In genomic region chr18:49967171-49967570, GRCh38 we compare ENCODE assay signal across 15 cellular contexts.
A peak's percentile ranks its signal among the peaks of the same experiment; 100 is the strongest.
DNase-seq lines count a peak whose midpoint lies in the region; ATAC-seq and TF ChIP-seq lines count a peak whose summit lies in the region.
"Had no signal": no experiment of that assay in that cellular context is flagged by ENCODE, and none has a peak within 500 bp of the region (broad histone marks: within the 10 kb centered on the region; RNA-seq: fewer than 3 reads in every experiment).

No MANE protein-coding gene starts in this region.

- H3K4me1 ChIP-seq in colonic mucosa (peaks cover 19% of the 10 kb centered on the region), GM23248 (ENCODE audit: insufficient read depth) (no peaks in the 10 kb centered on the region)
- H3K4me1 ChIP-seq: heart left ventricle, suprapubic skin had no signal

- H3K27me3 Mint-ChIP-seq in glutamatergic neuron (ENCODE audit: unreplicated experiment) = peaks cover 6% of the 10 kb centered on the region

- ATAC-seq in GM19438 (IDR thresholded peaks at IDR 0.05; ENCODE audit: low read depth, unreplicated experiment) (peak; percentile 60), HG03108 (IDR thresholded peaks at IDR 0.05; ENCODE audit: unreplicated experiment) (peak; percentile 85)
- ATAC-seq: activated T-cell treated with anti-CD3 and anti-CD28 coated beads, Interleukin-2, amount 50 U/mL, for 72 hours; heart left ventricle; natural killer cell treated with Interleukin-12 subunit alpha and Interleukin-12 subunit beta and Interleukin-15 and Interleukin-18, amount 100 ng/mL, for 72 hours had no signal

- H3K27ac Mint-ChIP-seq in glutamatergic neuron (ENCODE audit: unreplicated experiment) = no peak overlapping the region
- H3K27ac Mint-ChIP-seq: activated T-cell treated with anti-CD3 and anti-CD28 coated beads, Interleukin-2, amount 50 U/mL, for 72 hours; natural killer cell treated with Interleukin-12 subunit alpha and Interleukin-12 subunit beta and Interleukin-15 and Interleukin-18, amount 100 ng/mL, for 72 hours had no signal

- H3K9me3 ChIP-seq in colonic mucosa (no peaks in the 10 kb centered on the region), GM23248 (ENCODE audit: low read depth) (no peaks in the 10 kb centered on the region)
- H3K9me3 ChIP-seq: heart left ventricle, suprapubic skin had no signal

- H4K20me1 ChIP-seq in GM23248 (ENCODE audit: insufficient read depth) = no peaks in the 10 kb centered on the region

- no peak overlapping the region for H3K4me3 Mint-ChIP-seq in glutamatergic neuron (ENCODE audit: unreplicated experiment)
- H3K4me3 Mint-ChIP-seq: activated T-cell treated with anti-CD3 and anti-CD28 coated beads, Interleukin-2, amount 50 U/mL, for 72 hours; central memory CD8-positive, alpha-beta T cell; natural killer cell treated with Interleukin-12 subunit alpha and Interleukin-12 subunit beta and Interleukin-15 and Interleukin-18, amount 100 ng/mL, for 72 hours had no signal

- no peaks in the 10 kb centered on the region for H3K27me3 ChIP-seq in colonic mucosa
- H3K27me3 ChIP-seq in GM23248 (replicated peaks; ENCODE audit: insufficient read depth) = peaks cover 5% of the 10 kb centered on the region
- H3K27me3 ChIP-seq: suprapubic skin had no signal

- intact Hi-C loops in colonic mucosa (cut with DNase I) = no loop called here

- H3K79me2 ChIP-seq in GM23248 (ENCODE audit: insufficient read depth) = no peaks in the 10 kb centered on the region

- in situ Hi-C loops in GM23248 (cut with MboI) = no loop called here

- WGBS in GM23248 (ENCODE audit: low coverage in 1 of 2, low lambda C conversion rate in 2 of 2, missing lambda C conversion rate in 2 of 2), 2 experiments = 9 to 17% methylated on average over 4 of the region's 4 CpGs

- TF ChIP-seq CTCF in colonic mucosa (IDR thresholded peaks at IDR 0.05) = no peak
- no peak for TF ChIP-seq CTCF in glutamatergic neuron (IDR thresholded peaks at IDR 0.05; ENCODE audit: partially characterized antibody, unreplicated experiment)

- H3K4me3 ChIP-seq in colonic mucosa (no peak overlapping the region), GM23248 (no peak overlapping the region)
- H3K4me3 ChIP-seq: heart left ventricle, suprapubic skin had no signal

- H3K4me2 ChIP-seq in GM23248 (ENCODE audit: unreplicated experiment) = no peak overlapping the region

- H3K36me3 Mint-ChIP-seq in glutamatergic neuron (ENCODE audit: unreplicated experiment) = no peaks in the 10 kb centered on the region
- H3K36me3 Mint-ChIP-seq: natural killer cell treated with Interleukin-12 subunit alpha and Interleukin-12 subunit beta and Interleukin-15 and Interleukin-18, amount 100 ng/mL, for 72 hours had no signal

- H3K36me3 ChIP-seq in colonic mucosa = no peaks in the 10 kb centered on the region
- H3K36me3 ChIP-seq in GM23248 (ENCODE audit: low read depth) = no peaks in the 10 kb centered on the region
- H3K36me3 ChIP-seq: heart left ventricle, suprapubic skin had no signal

- H3K9ac ChIP-seq in colonic mucosa (ENCODE audit: low read depth in 2 of 2, low read length in 2 of 2) (peak overlapping the region in 1 of 2 donors; percentile 49), GM23248 (no peak overlapping the region)

- no peaks in the 10 kb centered on the region for H3K9me2 ChIP-seq in GM23248 (ENCODE audit: insufficient read depth)

- H3K9me3 Mint-ChIP-seq in glutamatergic neuron (ENCODE audit: unreplicated experiment) = no peaks in the 10 kb centered on the region
- H3K9me3 Mint-ChIP-seq: activated T-cell treated with anti-CD3 and anti-CD28 coated beads, Interleukin-2, amount 50 U/mL, for 72 hours; central memory CD8-positive, alpha-beta T cell; natural killer cell treated with Interleukin-12 subunit alpha and Interleukin-12 subunit beta and Interleukin-15 and Interleukin-18, amount 100 ng/mL, for 72 hours had no signal

- H3K27ac ChIP-seq in colonic mucosa (peak overlapping the region; percentile 76), GM23248 (no peak overlapping the region)
- H3K27ac ChIP-seq: heart left ventricle, suprapubic skin had no signal

- no peaks in the 10 kb centered on the region for H3F3A ChIP-seq in GM23248 (ENCODE audit: insufficient read depth)

- DNase-seq in colonic mucosa (no peak), glutamatergic neuron (no peak), NCI-H1930 (lab: John Stamatoyannopoulos, UW) (no peak), SW 1271 (lab: John Stamatoyannopoulos, UW) (no peak), GM23248 (no peak)
- DNase-seq: activated T-cell treated with anti-CD3 and anti-CD28 coated beads, Interleukin-2, amount 50 U/mL, for 72 hours; heart left ventricle; NCI-H510A; stimulated activated CD4-positive, alpha-beta T cell treated with anti-CD3 and anti-CD28 coated beads, Interleukin-1b, Interleukin-23, amount 100 ng/mL, for 48 hours; T1000 had no signal

- no peak overlapping the region for H2AFZ ChIP-seq in GM23248

- H3K4me1 Mint-ChIP-seq in glutamatergic neuron (ENCODE audit: low read depth, unreplicated experiment) = peaks cover 10% of the 10 kb centered on the region
- H3K4me1 Mint-ChIP-seq: central memory CD8-positive, alpha-beta T cell had no signal
